13 cellular contexts compared by ENCODE assay signal in genomic region chr7:28358423-28358868, GRCh38. TPM values are rescaled to one million over a fixed set of nuclear protein-coding genes. Genes with fewer than 3 reads are reported as not detected.
DNase-seq lines count a peak whose midpoint lies in the region; ATAC-seq, FAIRE-seq and TF ChIP-seq lines count a peak whose summit lies in the region.
"Had no signal": no experiment of that assay in that cellular context is flagged by ENCODE, and none has a peak within 500 bp of the region (broad histone marks: within the 10 kb centered on the region; RNA-seq: fewer than 3 reads in every experiment).

No MANE protein-coding gene starts in this region.

- peaks cover 12% of the 10 kb centered on the region for H3K4me1 ChIP-seq in fibroblast of lung (ENCODE audit: control insufficient read depth, extremely low read depth, insufficient read depth, low read length)
- H3K4me1 ChIP-seq: HAP-1 had no signal

- no peaks in the 10 kb centered on the region for H3K36me3 ChIP-seq in fibroblast of lung (ENCODE audit: control insufficient read depth, insufficient read depth, low read length)
- H3K36me3 ChIP-seq: HAP-1 had no signal

- DNase-seq in H54 (ENCODE audit: insufficient read length, low spot score) (peak; percentile 81), RWPE1 (ENCODE audit: low spot score) (peak; percentile 80), fibroblast of lung (ENCODE audit: low read depth in 2 of 2) (peak; percentile 99), smooth muscle cell of the brain vasculature (ENCODE audit: low read depth, low spot score) (peak; percentile 46), GM10248 (ENCODE audit: extremely low spot score) (no peak), RPMI8226 (no peak)
- DNase-seq: effector CD8-positive, alpha-beta T cell; stimulated activated CD4-positive, alpha-beta T cell treated with anti-CD3 and anti-CD28 coated beads, Interleukin-1b, Interleukin-23, amount 100 ng/mL, for 48 hours had no signal

- H3K79me2 ChIP-seq in fibroblast of lung (ENCODE audit: control insufficient read depth, insufficient read depth, low read length), result no peaks in the 10 kb centered on the region

- no peaks in the 10 kb centered on the region for H3K9me3 ChIP-seq in fibroblast of lung (ENCODE audit: control insufficient read depth, insufficient read depth, low read depth, low read length)
- H3K9me3 ChIP-seq: HAP-1 had no signal

- peak; percentile 93 for FAIRE-seq in H54 (lab: Jason Lieb, UNC)
- FAIRE-seq: GM12892 had no signal

- POLR2A ChIA-PET in RWPE1 (lab: Yijun Ruan, JAX; ENCODE audit: low non-redundant PET) (no interaction called here), GM10248 (lab: Yijun Ruan, JAX) (no interaction called here)

- no peak for ATAC-seq in HG03175 (IDR thresholded peaks at IDR 0.05; ENCODE audit: unreplicated experiment)

- H2AFZ ChIP-seq in fibroblast of lung (ENCODE audit: low read length), result no peak overlapping the region

- CTCF ChIA-PET in RWPE1 (lab: Yijun Ruan, JAX), result interaction anchor here (1.0 kb wide), 1 partner anchor 59 kb away, joined by 4 read pairs; no protein-coding TSS in a partner anchor
- CTCF ChIA-PET in GM10248 (lab: Yijun Ruan, JAX), result interaction anchor here (1.2 to 4.5 kb wide), 2 partner anchors 17 to 268 kb away, joined by 3 to 15 read pairs; no protein-coding TSS in a partner anchor

- H3K4me2 ChIP-seq in fibroblast of lung (ENCODE audit: extremely low read depth, insufficient read depth, low read length), result peak overlapping the region; percentile 26

- H3K9ac ChIP-seq in fibroblast of lung (ENCODE audit: insufficient read depth, low read length), result peak overlapping the region; percentile 16

- TF ChIP-seq CTCF in RWPE1 (conservative IDR thresholded peaks at IDR 0.05; ENCODE audit: low read depth), result no peak
- no peak for TF ChIP-seq CTCF in fibroblast of lung (conservative IDR thresholded peaks at IDR 0.05 in 1 of 2, IDR thresholded peaks at IDR 0.05 in 1 of 2; ENCODE audit: low read depth in 1 of 2, low read length in 2 of 2)
- no peak for TF ChIP-seq CTCF in GM10248 (IDR thresholded peaks at IDR 0.05; ENCODE audit: control extremely low read depth, extremely low read depth, low read depth, missing control alignments)

- H3K27me3 ChIP-seq in fibroblast of lung (ENCODE audit: control insufficient read depth, insufficient read depth, low read length), result no peaks in the 10 kb centered on the region

- H3K27ac ChIP-seq in RWPE1 (peak overlapping the region; percentile 80), fibroblast of lung (ENCODE audit: insufficient read depth, low read length) (peak overlapping the region; percentile 79)

- no peaks in the 10 kb centered on the region for H4K20me1 ChIP-seq in fibroblast of lung (ENCODE audit: control insufficient read depth, extremely low read depth, insufficient read depth, low read length)

- no peak overlapping the region for H3K4me3 ChIP-seq in fibroblast of lung (replicated peaks in 1 of 4; ENCODE audit: control extremely low read depth in 1 of 4, insufficient read depth in 1 of 4, low read depth in 3 of 4, low read length in 4 of 4)
- H3K4me3 ChIP-seq: HAP-1 had no signal

- TF ChIP-seq POLR2A in H54 (IDR thresholded peaks at IDR 0.05; ENCODE audit: low read depth, low read length), result no peak

RNA-seq across cellular contexts. Expression of gene CREB5, which starts 53.9 kb away (rescaled TPM):
- 3.1 and 28.4 TPM in 2 replicates for total RNA-seq in fibroblast of lung
- polyA plus RNA-seq in fibroblast of lung, result 8.2 and 13.0 TPM in 2 replicates
- polyA plus RNA-seq in fibroblast of lung (2012), result 9.7 and 9.8 TPM in 2 replicates
- polyA minus RNA-seq in fibroblast of lung (ENCODE audit: low replicate concordance), result 32.7 TPM in 2 replicates
- total RNA-seq: activated T-helper 1 cell treated with anti-CD3 and anti-CD28 coated beads, Interleukin-12 subunit alpha, Interleukin-12 subunit beta, Interleukin-2, Interleukin-4 antibody, amounts not matched to agents 30 ng/mL and 10 ng/mL and 1 ng/mL, durations not matched to agents 14 hours and 24 hours and 36 hours; T-helper 2 cell treated with Interferon-gamma antibody and Interleukin-4, amounts not matched to agents 100 ng/mL and 5 ng/mL, for 36 hours had no signal

Comparison
In these comparisons a context has a peak if more than half of its experiments do, and no peak if none do; other contexts are left out.
1. DNase-seq: peak in H54 (single experiment), RWPE1 (single experiment), fibroblast of lung (2 of 2) and smooth muscle cell of the brain vasculature (single experiment); none in GM10248 (single experiment) and RPMI8226 (single experiment).